In genomic region chr22:28772633-28773460, GRCh38 we compare ENCODE assay signal across 8 cellular contexts. TPM values are rescaled to one million over a fixed set of nuclear protein-coding genes. Genes with fewer than 3 reads are reported as not detected.
DNase-seq lines count a peak whose midpoint lies in the region; ATAC-seq and TF ChIP-seq lines count a peak whose summit lies in the region.

TSS of gene CCDC117 (plus strand) at chr22:28772695. CDS start at chr22:28772850, 155 bp downstream.

- peaks cover 4 to 13% (median 12%) of the 10 kb centered on the region in 3 donors for H3K36me3 ChIP-seq in skeletal muscle tissue (ENCODE audit: control insufficient read depth in 3 of 3, insufficient read depth in 3 of 3, low read length in 3 of 3)

- H3K4me1 ChIP-seq in skeletal muscle tissue (ENCODE audit: control insufficient read depth in 3 of 3, insufficient read depth in 3 of 3, low read length in 3 of 3): peaks cover 7 to 8% (median 7%) of the 10 kb centered on the region in 3 donors

- POLR2A ChIA-PET in AG04450 (lab: Yijun Ruan, JAX): interaction anchor here (0.9 to 2.2 kb wide), 5 partner anchors 11 to 60 kb away, joined by 3 to 11 read pairs (median 8); partner anchors contain the start of gene XBP1

- peaks cover 4% of the 10 kb centered on the region for H3K9me3 ChIP-seq in AG04450 (ENCODE audit: control insufficient read depth, insufficient read depth, low read length)
- peaks cover 5% of the 10 kb centered on the region for H3K9me3 ChIP-seq in iPS-18c (ENCODE audit: control insufficient read depth, insufficient read depth, low read length)
- peaks cover 0 to 3% (median 0%) of the 10 kb centered on the region in 3 donors for H3K9me3 ChIP-seq in skeletal muscle tissue (ENCODE audit: control insufficient read depth in 3 of 3, low read length in 3 of 3)

- H3K4me3 ChIP-seq in AG04450 (ENCODE audit: low read depth, low read length): peak within 1 kb of the TSS; percentile 87
- H3K4me3 ChIP-seq in iPS-18c (ENCODE audit: insufficient read depth, low read depth, low read length): peak within 1 kb of the TSS; percentile 83
- peak within 1 kb of the TSS; percentile 82 to 89 (median 88) for H3K4me3 ChIP-seq in skeletal muscle tissue (ENCODE audit: low read length in 3 of 3)

- in situ Hi-C loops in T47D (cut with HindIII; ENCODE audit: low pct_unique_long_range_greater_than_20kb, low sequenced_read_pairs): no loop called here

- ATAC-seq in GM18870 (IDR thresholded peaks at IDR 0.05; ENCODE audit: unreplicated experiment) (peak; percentile 77), HG03108 (IDR thresholded peaks at IDR 0.05; ENCODE audit: unreplicated experiment) (peak; percentile 83)

- DNase-seq in AG04450 (ENCODE audit: low read depth, low spot score) (peak; percentile 87), NCI-H2171 treated with DMSO at 0.1 percent for 48 hours (lab: John Stamatoyannopoulos, UW) (peak; percentile 96), T47D (ENCODE audit: low read depth in 1 of 2, low spot score in 1 of 2) (peak; percentile 85 to 92)

- CTCF ChIA-PET in AG04450 (lab: Charles Lee): interaction anchor here (0.6 to 1.0 kb wide), 3 partner anchors 12 to 172 kb away, joined by 3 to 5 read pairs (median 3); no protein-coding TSS in a partner anchor

- peak within 1 kb of the TSS; percentile 89 to 97 (median 91) for H3K9ac ChIP-seq in skeletal muscle tissue (ENCODE audit: low read depth in 1 of 3, low read length in 3 of 3)

- H3K27me3 ChIP-seq in AG04450 (ENCODE audit: control insufficient read depth, insufficient read depth, low read length): no peaks in the 10 kb centered on the region
- no peaks in the 10 kb centered on the region for H3K27me3 ChIP-seq in skeletal muscle tissue (ENCODE audit: control insufficient read depth in 3 of 3, insufficient read depth in 3 of 3, low read length in 3 of 3)

- peak within 1 kb of the TSS; percentile 85 for H3K27ac ChIP-seq in AG04450 (ENCODE audit: low read depth, low read length)
- H3K27ac ChIP-seq in VCaP: peak within 1 kb of the TSS; percentile 93
- peak within 1 kb of the TSS; percentile 90 for H3K27ac ChIP-seq in skeletal muscle tissue (ENCODE audit: low read depth, low read length)

- TF ChIP-seq CTCF in AG04450 (IDR thresholded peaks at IDR 0.05; ENCODE audit: low read depth, low read length) (peak; percentile 22; the same call in 1 of the 2 replicates), VCaP (conservative IDR thresholded peaks at IDR 0.05) (peak; percentile 73)

RNA-seq across cellular contexts. Expression of gene CCDC117, which starts in this region (rescaled TPM):
- 15.0 and 24.4 TPM in 2 replicates for polyA plus RNA-seq in AG04450 (2011; rRNA removed)
- polyA minus RNA-seq in AG04450 (2011; rRNA and poly(A)+ RNA removed): 11.8 and 36.1 TPM in 2 replicates
- total RNA-seq in skeletal muscle tissue: 16.2 TPM

Comparison
In these comparisons a context has a peak if more than half of its experiments do, and no peak if none do; other contexts are left out.
1. Peak in every context shown above with its lines: DNase-seq, ATAC-seq, H3K4me3 ChIP-seq and H3K27ac ChIP-seq.